1 cellular context compared by ENCODE assay signal in genomic region chr1:6245086-6245868, GRCh38.
A peak's percentile ranks its signal among the peaks of the same experiment; 100 is the strongest.
TF ChIP-seq lines count a peak whose summit lies in the region.

No MANE protein-coding gene starts in this region.

TF ChIP-seq in HepG2, 621 proteins besides CTCF, POLR2A, EP300 and RAD21 (continued from another document and continues in another):
- TF ChIP-seq ZBTB34 (CRISPR knock-in tag; IDR thresholded peaks at IDR 0.05) (peak; percentile 83; the same call in 1 of the 2 replicates), ZNF446 (CRISPR knock-in tag; IDR thresholded peaks at IDR 0.05) (peak; percentile 100), ZNF234 (CRISPR knock-in tag; conservative IDR thresholded peaks at IDR 0.05) (peak; percentile 99), TARDBP (CRISPR knock-in tag; IDR thresholded peaks at IDR 0.05) (peak; percentile 47; the same call in 1 of the 2 replicates), RFX1 (IDR thresholded peaks at IDR 0.05) (no peak), TP53 (CRISPR knock-in tag; conservative IDR thresholded peaks at IDR 0.05) (peak; percentile 93; the same call in 1 of the 2 replicates), CCDC6 (CRISPR knock-in tag; IDR thresholded peaks at IDR 0.05) (peak; percentile 96), NFE2L1 (CRISPR knock-in tag; IDR thresholded peaks at IDR 0.05; ENCODE audit: borderline replicate concordance) (no peak), GPBP1L1 (CRISPR knock-in tag; IDR thresholded peaks at IDR 0.05) (no peak), POGK (CRISPR knock-in tag; conservative IDR thresholded peaks at IDR 0.05) (peak; percentile 99), ATF7-NPFF (CRISPR knock-in tag; IDR thresholded peaks at IDR 0.05; ENCODE audit: low read depth) (peak; percentile 100), ZBTB26 (CRISPR knock-in tag; IDR thresholded peaks at IDR 0.05; ENCODE audit: borderline replicate concordance) (peak; percentile 97), IRF1 (CRISPR knock-in tag; IDR thresholded peaks at IDR 0.05; ENCODE audit: low read depth) (peak; percentile 91; the same call in 1 of the 2 replicates), FOXP4 (CRISPR knock-in tag; IDR thresholded peaks at IDR 0.05) (peak; percentile 67), ZBTB7B (CRISPR knock-in tag; IDR thresholded peaks at IDR 0.05) (peak; percentile 97), HOXA3 (CRISPR knock-in tag; IDR thresholded peaks at IDR 0.05) (peak; percentile 91), ZBTB3 (CRISPR knock-in tag; IDR thresholded peaks at IDR 0.05; ENCODE audit: borderline replicate concordance, low read depth) (peak; percentile 59; the same call in 1 of the 2 replicates), ADNP (CRISPR knock-in tag; IDR thresholded peaks at IDR 0.05) (0 out of 2 replicates have a peak, but pooled peaks have one; percentile 37), ZNF850 (CRISPR knock-in tag; conservative IDR thresholded peaks at IDR 0.05) (no peak), ZNF12 (CRISPR knock-in tag; IDR thresholded peaks at IDR 0.05) (peak; percentile 90), PHB2 (IDR thresholded peaks at IDR 0.05; ENCODE audit: partially characterized antibody) (no peak), MXI1 (IDR thresholded peaks at IDR 0.05; ENCODE audit: borderline replicate concordance, low read depth, low read length) (peak; percentile 79; the same call in 1 of the 3 replicates), HOMEZ (CRISPR knock-in tag; IDR thresholded peaks at IDR 0.05; ENCODE audit: low read depth) (peak; percentile 65), ZNF775 (CRISPR knock-in tag; IDR thresholded peaks at IDR 0.05; ENCODE audit: borderline replicate concordance) (no peak), ZBTB49 (CRISPR knock-in tag; IDR thresholded peaks at IDR 0.05; ENCODE audit: borderline replicate concordance) (peak; percentile 98), ZNF790 (CRISPR knock-in tag; IDR thresholded peaks at IDR 0.05; ENCODE audit: borderline replicate concordance) (peak; percentile 99), ZNF207 (IDR thresholded peaks at IDR 0.05; ENCODE audit: borderline replicate concordance) (no peak), TRAFD1 (CRISPR knock-in tag; IDR thresholded peaks at IDR 0.05; ENCODE audit: borderline replicate concordance) (no peak), CBX1 (IDR thresholded peaks at IDR 0.05; ENCODE audit: low read depth) (no peak), NR3C1 (CRISPR knock-in tag; IDR thresholded peaks at IDR 0.05) (peak; percentile 58; the same call in 1 of the 2 replicates), HIC2 (CRISPR knock-in tag; IDR thresholded peaks at IDR 0.05; ENCODE audit: low read depth) (peak; percentile 70; the same call in 1 of the 2 replicates), ZNF34 (CRISPR knock-in tag; IDR thresholded peaks at IDR 0.05; ENCODE audit: borderline replicate concordance) (no peak), ZNF709 (CRISPR knock-in tag; IDR thresholded peaks at IDR 0.05) (peak; percentile 99), CBFB (CRISPR knock-in tag; IDR thresholded peaks at IDR 0.05) (peak; percentile 93; the same call in 1 of the 2 replicates), TGIF2 (CRISPR knock-in tag; IDR thresholded peaks at IDR 0.05) (peak; percentile 96), ZBTB20 (CRISPR knock-in tag; IDR thresholded peaks at IDR 0.05; ENCODE audit: borderline replicate concordance, low read depth) (peak; percentile 97), SNAPC5 (CRISPR knock-in tag; IDR thresholded peaks at IDR 0.05; ENCODE audit: borderline replicate concordance) (peak; percentile 98), LBX2 (CRISPR knock-in tag; IDR thresholded peaks at IDR 0.05; ENCODE audit: borderline replicate concordance) (peak; percentile 99), NR2F1 (CRISPR knock-in tag; IDR thresholded peaks at IDR 0.05) (no peak), SETDB1 (CRISPR knock-in tag; IDR thresholded peaks at IDR 0.05; ENCODE audit: borderline replicate concordance) (no peak), ZNF33A (CRISPR knock-in tag; IDR thresholded peaks at IDR 0.05; ENCODE audit: borderline replicate concordance) (no peak), AKAP8 (CRISPR knock-in tag; IDR thresholded peaks at IDR 0.05) (peak; percentile 93), ZNF75D (CRISPR knock-in tag; IDR thresholded peaks at IDR 0.05; ENCODE audit: borderline replicate concordance) (peak; percentile 97; the same call in 1 of the 2 replicates), ZBTB8A (CRISPR knock-in tag; IDR thresholded peaks at IDR 0.05; ENCODE audit: borderline replicate concordance, low read depth) (peak; percentile 81; the same call in 1 of the 2 replicates), ZNF704 (CRISPR knock-in tag; IDR thresholded peaks at IDR 0.05; ENCODE audit: borderline replicate concordance) (peak; percentile 95)
